ENCODE assay signal across 8 cellular contexts in the genomic region with DNA sequence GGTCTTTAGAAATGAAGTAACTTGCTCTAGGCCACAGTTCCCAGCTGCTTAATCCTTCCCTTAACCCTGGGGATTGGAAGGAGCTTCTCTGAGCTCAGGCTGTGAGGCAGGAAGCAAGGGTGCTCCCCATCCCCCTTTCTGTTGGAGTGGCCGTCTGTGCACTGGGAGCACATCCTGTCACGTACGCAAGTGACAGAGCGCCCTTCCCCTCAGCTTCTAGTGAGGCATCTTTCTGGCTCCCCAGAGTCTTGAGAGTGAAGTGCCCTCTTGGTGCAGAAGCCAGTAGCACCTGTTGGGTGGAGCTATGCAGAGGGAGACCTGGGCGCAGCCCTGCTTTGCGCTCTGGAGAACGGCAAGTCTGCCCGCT. TPM values are rescaled to one million over a fixed set of nuclear protein-coding genes. Genes with fewer than 3 reads are reported as not detected.
DNase-seq lines count a peak whose midpoint lies in the region; ATAC-seq and TF ChIP-seq lines count a peak whose summit lies in the region.

No MANE protein-coding gene starts in this region.

- H3K4me2 ChIP-seq in DND-41 (ENCODE audit: insufficient read depth, low read length) = peak overlapping the region; percentile 66

- H2AFZ ChIP-seq in DND-41 (ENCODE audit: low read depth, low read length) = peak overlapping the region; percentile 41; the same call in 1 of the 2 replicates

- TF ChIP-seq CTCF in DND-41 (IDR thresholded peaks at IDR 0.05; ENCODE audit: borderline replicate concordance, extremely low read depth, low read length, poor library complexity, severe bottlenecking) = peak; percentile 51

- H3K27ac ChIP-seq in DND-41 (ENCODE audit: low read length) (peak overlapping the region; percentile 97), mesodermal cell (ENCODE audit: low read depth, low read length, severe bottlenecking) (peak overlapping the region; percentile 65)

- WGBS in mesodermal cell (ENCODE audit: insufficient coverage in 2 of 2), 2 experiments = 93 to 97% methylated on average over 7 of the region's 8 CpGs

- H3K4me3 ChIP-seq in DND-41 (ENCODE audit: low read depth in 1 of 2, low read length in 2 of 2) = peak overlapping the region in 1 of 2 experiments; percentile 53; a peak in 2 of 4 replicates
- no peak overlapping the region for H3K4me3 ChIP-seq in mesodermal cell (ENCODE audit: extremely low read depth, insufficient read depth, low read length, poor library complexity, severe bottlenecking)

- peak overlapping the region; percentile 71 for H3K9ac ChIP-seq in DND-41 (ENCODE audit: low read depth, low read length)

- H3K36me3 ChIP-seq in DND-41 (ENCODE audit: insufficient read depth, low read length) (peaks cover 73% of the 10 kb centered on the region), mesodermal cell (ENCODE audit: control insufficient read depth, insufficient read depth, low read length) (peaks cover 76% of the 10 kb centered on the region)

- DNase-seq in DND-41 (peak; percentile 84), NCI-H1105 treated with DMSO at 0.1 percent for 48 hours (lab: John Stamatoyannopoulos, UW) (no peak), hippocampal formation (lab: John Stamatoyannopoulos, UW) (no peak), DMS 273 (lab: John Stamatoyannopoulos, UW; ENCODE audit: unreplicated experiment) (no peak)
- DNase-seq in activated CD4-positive, alpha-beta T cell treated with anti-CD3 and anti-CD28 coated beads for 48 hours = peak; percentile 75

- H4K20me1 ChIP-seq in DND-41 (ENCODE audit: insufficient read depth, low read length) = peaks cover 17% of the 10 kb centered on the region

- ATAC-seq in DND-41 (ENCODE audit: insufficient read depth, low read depth) (peak; percentile 72), HG02623 (IDR thresholded peaks at IDR 0.05; ENCODE audit: unreplicated experiment) (peak; percentile 32), HG02588 (IDR thresholded peaks at IDR 0.05; ENCODE audit: unreplicated experiment) (no peak)

- peaks cover 76% of the 10 kb centered on the region for H3K79me2 ChIP-seq in DND-41 (ENCODE audit: insufficient read depth, low read length)

- H3K9me3 ChIP-seq in DND-41 (ENCODE audit: insufficient read depth, low read length, severe bottlenecking) (no peaks in the 10 kb centered on the region), mesodermal cell (ENCODE audit: control insufficient read depth, low read length) (no peaks in the 10 kb centered on the region)

- H3K4me1 ChIP-seq in DND-41 (ENCODE audit: insufficient read depth, low read length) = peaks cover 74% of the 10 kb centered on the region
- H3K4me1 ChIP-seq in mesodermal cell (ENCODE audit: control insufficient read depth, insufficient read depth, low read length, poor library complexity, severe bottlenecking) = peaks cover 24% of the 10 kb centered on the region

- H3K27me3 ChIP-seq in DND-41 (ENCODE audit: insufficient read depth, low read length, poor library complexity) = no peaks in the 10 kb centered on the region

RNA-seq across cellular contexts. Expression of a gene that starts 47.8 kb away (rescaled TPM):
- not detected for polyA plus RNA-seq in mesodermal cell (2013, experiment 1 of 2)
- not detected for polyA plus RNA-seq in mesodermal cell (2013, experiment 2 of 2)

Comparison
In these comparisons a context has a peak if more than half of its experiments do, and no peak if none do; other contexts are left out.
1. DNase-seq: peak in DND-41 (single experiment) and activated CD4-positive, alpha-beta T cell treated with anti-CD3 and anti-CD28 coated beads for 48 hours (single experiment); none in NCI-H1105 treated with DMSO at 0.1 percent for 48 hours (single experiment), hippocampal formation (0 of 2) and DMS 273 (single experiment).